18 cellular contexts compared by ENCODE assay signal in genomic region chr2:183474912-183475695, GRCh38.
"Had no signal": no experiment of that assay in that cellular context is flagged by ENCODE, and none has a peak within 500 bp of the region (broad histone marks: within the 10 kb centered on the region; RNA-seq: fewer than 3 reads in every experiment).

No MANE protein-coding gene starts in this region.

- H3K9me3 ChIP-seq: body of pancreas, ovary, thyroid gland had no signal

- H3K4me1 Mint-ChIP-seq: activated B cell treated with CpG ODN at 0.5 μM for 24 hours, nephron had no signal

- H3K4me3 ChIP-seq: body of pancreas, ovary, psoas muscle, thyroid gland had no signal

- H3K36me3 ChIP-seq: ovary, thyroid gland had no signal

- H3K27me3 ChIP-seq: body of pancreas, ovary, thyroid gland had no signal

- ATAC-seq: body of pancreas, psoas muscle, sciatic nerve had no signal

- H3K9me3 Mint-ChIP-seq: activated T-helper 1 cell treated with anti-CD3 and anti-CD28 coated beads, Interleukin-12 subunit alpha, Interleukin-12 subunit beta, Interleukin-2, Interleukin-4 antibody, amounts not matched to agents 30 ng/mL and 10 ng/mL and 1 ng/mL, durations not matched to agents 14 hours and 24 hours and 36 hours had no signal

- DNase-seq: activated B cell treated with CpG ODN at 0.5 μM for 24 hours; activated CD4-positive, alpha-beta memory T cell treated with anti-CD3 and anti-CD28 coated beads for 36 hours; activated CD4-positive, alpha-beta T cell treated with anti-CD3 and anti-CD28 coated beads for 4 hours; activated T-cell treated with anti-CD3 and anti-CD28 coated beads for 4 hours; body of pancreas; caudate nucleus; endodermal cell; foreskin fibroblast; ovary; psoas muscle; stimulated activated naive CD4-positive, alpha-beta T cell treated with Interleukin-2 at 50 U/mL for 16 hours; thyroid gland had no signal

- H3K4me3 Mint-ChIP-seq: activated B cell treated with CpG ODN at 0.5 μM for 24 hours; activated CD4-positive, alpha-beta memory T cell treated with anti-CD3 and anti-CD28 coated beads for 36 hours; activated naive CD8-positive, alpha-beta T cell; activated T-helper 1 cell treated with anti-CD3 and anti-CD28 coated beads, Interleukin-12 subunit alpha, Interleukin-12 subunit beta, Interleukin-2, Interleukin-4 antibody, amounts not matched to agents 30 ng/mL and 10 ng/mL and 1 ng/mL, durations not matched to agents 14 hours and 24 hours and 36 hours; endodermal cell; nephron had no signal

- H3K4me1 ChIP-seq: body of pancreas, psoas muscle, thyroid gland had no signal

- H3K36me3 Mint-ChIP-seq: activated CD4-positive, alpha-beta memory T cell treated with anti-CD3 and anti-CD28 coated beads for 36 hours had no signal

- H3K27ac Mint-ChIP-seq: activated B cell treated with CpG ODN at 0.5 μM for 24 hours; activated CD4-positive, alpha-beta memory T cell treated with anti-CD3 and anti-CD28 coated beads for 36 hours; activated naive CD8-positive, alpha-beta T cell; activated T-helper 1 cell treated with anti-CD3 and anti-CD28 coated beads, Interleukin-12 subunit alpha, Interleukin-12 subunit beta, Interleukin-2, Interleukin-4 antibody, amounts not matched to agents 30 ng/mL and 10 ng/mL and 1 ng/mL, durations not matched to agents 14 hours and 24 hours and 36 hours; endodermal cell; nephron had no signal

- H3K27me3 Mint-ChIP-seq: activated B cell treated with CpG ODN at 0.5 μM for 24 hours; activated CD4-positive, alpha-beta memory T cell treated with anti-CD3 and anti-CD28 coated beads for 36 hours; activated naive CD8-positive, alpha-beta T cell had no signal

- H3K27ac ChIP-seq: body of pancreas, epithelial cell of prostate, ovary, psoas muscle, thyroid gland had no signal

- FAIRE-seq: urothelium cell line had no signal
